Comparison of ENCODE assay signal across 8 cellular contexts in genomic region chr7:83547526-83547925, GRCh38.
DNase-seq lines count a peak whose midpoint lies in the region; ATAC-seq and TF ChIP-seq lines count a peak whose summit lies in the region.

No MANE protein-coding gene starts in this region.

- H3K4me1 Mint-ChIP-seq in T-helper 2 cell treated with Interferon-gamma antibody and Interleukin-4, amounts not matched to agents 5 μg/mL and 100 μg/mL, for 36 hours (ENCODE audit: low read depth), result no peaks in the 10 kb centered on the region

- DNase-seq in PC-3 (peak; percentile 95), right lobe of liver (peak; percentile 47 to 53 (median 49)), ecto neural progenitor cell (ENCODE audit: low spot score) (no peak), AG08395 (ENCODE audit: low spot score) (no peak)
- DNase-seq in T-helper 2 cell treated with Interferon-gamma antibody and Interleukin-4, amounts not matched to agents 5 μg/mL and 100 μg/mL, for 36 hours (ENCODE audit: low spot score), result no peak
- no peak for DNase-seq in activated CD4-positive, alpha-beta T cell treated with anti-CD3 and anti-CD28 coated beads, Interleukin-2, amount 50 U/mL, for 1 hour

- H3K27me3 ChIP-seq in PC-3 (ENCODE audit: low read length) (no peaks in the 10 kb centered on the region), right lobe of liver (no peaks in the 10 kb centered on the region)

- intact Hi-C loops in PC-3 (cut with micrococcal nuclease), result no loop called here
- intact Hi-C loops in right lobe of liver (cut with DNase I), result no loop called here

- H3K4me3 Mint-ChIP-seq in T-helper 2 cell treated with Interferon-gamma antibody and Interleukin-4, amounts not matched to agents 5 μg/mL and 100 μg/mL, for 36 hours, result no peak overlapping the region

- TF ChIP-seq CTCF in PC-3 (conservative IDR thresholded peaks at IDR 0.05; ENCODE audit: low read depth, low read length) (no peak), right lobe of liver (IDR thresholded peaks at IDR 0.05) (no peak)

- H3K36me3 Mint-ChIP-seq in T-helper 2 cell treated with Interferon-gamma antibody and Interleukin-4, amounts not matched to agents 5 μg/mL and 100 μg/mL, for 36 hours (ENCODE audit: low read depth), result no peaks in the 10 kb centered on the region

- H3K36me3 ChIP-seq in PC-3 (ENCODE audit: low read depth, low read length) (no peaks in the 10 kb centered on the region), right lobe of liver (no peaks in the 10 kb centered on the region)

- no peak for TF ChIP-seq POLR2A in right lobe of liver (IDR thresholded peaks at IDR 0.05)

- H3K79me2 ChIP-seq in PC-3 (ENCODE audit: low read length), result no peaks in the 10 kb centered on the region

- H3K4me3 ChIP-seq in PC-3 (ENCODE audit: low read length), result no peak overlapping the region
- no peak overlapping the region for H3K4me3 ChIP-seq in right lobe of liver

- peaks cover 6% of the 10 kb centered on the region for H3F3A ChIP-seq in PC-3 (ENCODE audit: low read length, unreplicated experiment)

- POLR2A ChIA-PET in PC-3 (lab: Charles Lee; ENCODE audit: unreplicated experiment), result no interaction called here

- H3K9me3 ChIP-seq in PC-3 (ENCODE audit: low read length) (no peaks in the 10 kb centered on the region), right lobe of liver (no peaks in the 10 kb centered on the region)

- CTCF ChIA-PET in PC-3 (lab: Charles Lee), result no interaction called here

- H3K27me3 Mint-ChIP-seq in T-helper 2 cell treated with Interferon-gamma antibody and Interleukin-4, amounts not matched to agents 5 μg/mL and 100 μg/mL, for 36 hours (ENCODE audit: low read depth), result no peaks in the 10 kb centered on the region

- peak overlapping the region; percentile 75 for H3K27ac ChIP-seq in PC-3 (ENCODE audit: low read length)
- no peak overlapping the region for H3K27ac ChIP-seq in right lobe of liver

- H3K4me1 ChIP-seq in PC-3 (ENCODE audit: insufficient read depth, low read length) (peaks cover 28% of the 10 kb centered on the region), right lobe of liver (peaks cover 0 to 7% (median 3%) of the 10 kb centered on the region in 4 donors)

- H3K9me3 Mint-ChIP-seq in T-helper 2 cell treated with Interferon-gamma antibody and Interleukin-4, amounts not matched to agents 5 μg/mL and 100 μg/mL, for 36 hours, result peaks cover 7% of the 10 kb centered on the region

- H4K20me1 ChIP-seq in PC-3 (ENCODE audit: low read length), result no peaks in the 10 kb centered on the region

- ATAC-seq in GM19397 (IDR thresholded peaks at IDR 0.05; ENCODE audit: unreplicated experiment) (peak; percentile 89), HG03457 (IDR thresholded peaks at IDR 0.05; ENCODE audit: unreplicated experiment) (peak; percentile 97), PC-3 (peak; percentile 93), right lobe of liver (peak; percentile 82 to 98 (median 91))

- no peak overlapping the region for H3K27ac Mint-ChIP-seq in T-helper 2 cell treated with Interferon-gamma antibody and Interleukin-4, amounts not matched to agents 5 μg/mL and 100 μg/mL, for 36 hours

- no peak overlapping the region for H3K9ac ChIP-seq in PC-3 (ENCODE audit: low read length)

- 45% methylated on average over 2 of the region's 2 CpGs for WGBS in right lobe of liver (ENCODE audit: insufficient coverage, low coverage, low lambda C conversion rate, missing lambda C conversion rate)

- H2AFZ ChIP-seq in PC-3 (ENCODE audit: low read length), result no peak overlapping the region

- H3K4me2 ChIP-seq in PC-3 (ENCODE audit: low read length), result peak overlapping the region; percentile 52

- H3K9me2 ChIP-seq in PC-3 (replicated peaks; ENCODE audit: low read length), result no peaks in the 10 kb centered on the region

- BruUV-seq in PC-3 (replicated peaks; lab: Mats Ljungman, UMichigan), result no TSS peak

Comparison
In these comparisons a context has a peak if more than half of its experiments do, and no peak if none do; other contexts are left out.
1. DNase-seq: peak in PC-3 (single experiment) and right lobe of liver (3 of 3); none in T-helper 2 cell treated with Interferon-gamma antibody and Interleukin-4, amounts not matched to agents 5 μg/mL and 100 μg/mL, for 36 hours (single experiment), activated CD4-positive, alpha-beta T cell treated with anti-CD3 and anti-CD28 coated beads, Interleukin-2, amount 50 U/mL, for 1 hour (single experiment), ecto neural progenitor cell (single experiment) and AG08395 (single experiment).
2. Peak in every context shown above with its lines, with median percentiles within 50 percentile points of each other: ATAC-seq.